Comparison of ENCODE assay signal across 13 cellular contexts in the genomic region with DNA sequence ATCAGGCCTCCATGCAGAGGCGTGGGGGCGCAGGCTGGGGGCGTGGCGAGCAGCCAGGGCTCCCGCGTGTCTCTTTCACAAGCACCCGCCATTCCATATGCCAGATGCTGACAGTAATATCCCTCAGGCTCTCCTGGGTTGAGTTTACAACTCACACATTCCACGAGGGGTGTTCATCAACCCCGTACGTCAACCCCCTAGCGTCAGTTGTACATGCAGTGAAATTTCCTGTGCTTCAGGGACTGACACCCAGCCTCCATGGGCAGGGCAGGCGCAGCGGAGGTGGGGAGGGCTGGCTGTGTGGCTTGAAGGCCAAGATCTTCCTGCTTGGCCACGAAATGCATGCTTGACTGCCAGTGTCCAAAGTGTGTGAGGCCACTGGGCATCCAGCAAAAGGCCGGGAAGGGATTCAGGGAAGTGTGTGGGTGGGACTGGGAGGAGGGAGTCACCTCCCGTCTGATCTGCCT. TPM values are rescaled to one million over a fixed set of nuclear protein-coding genes. Genes with fewer than 3 reads are reported as not detected.
A peak's percentile ranks its signal among the peaks of the same experiment; 100 is the strongest.
DNase-seq lines count a peak whose midpoint lies in the region; ATAC-seq and TF ChIP-seq lines count a peak whose summit lies in the region.
"Had no signal": no experiment of that assay in that cellular context is flagged by ENCODE, and none has a peak within 500 bp of the region (broad histone marks: within the 10 kb centered on the region; RNA-seq: fewer than 3 reads in every experiment).

No MANE protein-coding gene starts in this region.

- H3K9me3 ChIP-seq in gastroesophageal sphincter (no peaks in the 10 kb centered on the region), skeletal muscle tissue (ENCODE audit: control insufficient read depth in 3 of 3, low read length in 3 of 3) (no peaks in the 10 kb centered on the region)
- no peaks in the 10 kb centered on the region for H3K9me3 ChIP-seq in effector memory CD4-positive, alpha-beta T cell (ENCODE audit: control insufficient read depth, low read length)
- H3K9me3 ChIP-seq: esophagus muscularis mucosa, tibial nerve had no signal

- no peak for TF ChIP-seq EP300 in gastroesophageal sphincter (IDR thresholded peaks at IDR 0.05)

- ATAC-seq in gastroesophageal sphincter (peak; percentile 84), HG03442 (IDR thresholded peaks at IDR 0.05; ENCODE audit: unreplicated experiment) (no peak)

- no peak for TF ChIP-seq CTCF in gastroesophageal sphincter (IDR thresholded peaks at IDR 0.05)

- no peak overlapping the region for H3K27ac ChIP-seq in gastroesophageal sphincter
- peak overlapping the region; percentile 77 for H3K27ac ChIP-seq in skeletal muscle tissue (ENCODE audit: low read depth, low read length)
- no peak overlapping the region for H3K27ac ChIP-seq in effector memory CD4-positive, alpha-beta T cell (ENCODE audit: insufficient read depth, low read length, poor library complexity, severe bottlenecking)
- H3K27ac ChIP-seq: esophagus muscularis mucosa had no signal

- H3K4me1 ChIP-seq in gastroesophageal sphincter = no peaks in the 10 kb centered on the region
- H3K4me1 ChIP-seq in skeletal muscle tissue (ENCODE audit: control insufficient read depth in 3 of 3, insufficient read depth in 3 of 3, low read length in 3 of 3) = peaks cover 5 to 7% (median 6%) of the 10 kb centered on the region in 3 donors
- H3K4me1 ChIP-seq in effector memory CD4-positive, alpha-beta T cell (ENCODE audit: control insufficient read depth, insufficient read depth, low read length, poor library complexity, severe bottlenecking) = peaks cover under 1% of the 10 kb centered on the region
- H3K4me1 ChIP-seq: esophagus muscularis mucosa had no signal

- H3K27me3 ChIP-seq in gastroesophageal sphincter (peaks cover 42% of the 10 kb centered on the region), skeletal muscle tissue (ENCODE audit: control insufficient read depth in 3 of 3, insufficient read depth in 3 of 3, low read length in 3 of 3) (peaks cover 0 to 11% (median 11%) of the 10 kb centered on the region in 3 donors), H7 (ENCODE audit: control insufficient read depth, insufficient read depth, low read length) (no peaks in the 10 kb centered on the region)
- no peaks in the 10 kb centered on the region for H3K27me3 ChIP-seq in effector memory CD4-positive, alpha-beta T cell (replicated peaks; ENCODE audit: control insufficient read depth, insufficient read depth, low read length, poor library complexity, severe bottlenecking)
- H3K27me3 ChIP-seq: tibial nerve had no signal

- H3K4me3 ChIP-seq in gastroesophageal sphincter = no peak overlapping the region
- no peak overlapping the region for H3K4me3 ChIP-seq in skeletal muscle tissue (ENCODE audit: low read length in 3 of 3)
- H3K4me3 ChIP-seq in effector memory CD4-positive, alpha-beta T cell (ENCODE audit: insufficient read depth, low read depth, low read length, poor library complexity, severe bottlenecking) = no peak overlapping the region
- H3K4me3 ChIP-seq in H7 (ENCODE audit: insufficient read depth, low read depth, low read length) = no peak overlapping the region
- H3K4me3 ChIP-seq: esophagus muscularis mucosa, tibial nerve had no signal

- peak overlapping the region in 1 of 3 donors; percentile 11 for H3K9ac ChIP-seq in skeletal muscle tissue (ENCODE audit: low read depth in 1 of 3, low read length in 3 of 3)

- DNase-seq in EL (peak; percentile 99), T1000 (lab: John Stamatoyannopoulos, UW) (peak; percentile 74), H7 (no peak)
- DNase-seq in effector memory CD4-positive, alpha-beta T cell = no peak
- no peak for DNase-seq in activated T-cell treated with anti-CD3 and anti-CD28 coated beads, Interleukin-2, amount 50 U/mL, for 1 hour
- DNase-seq: NCI-H510A, SIG-M5 had no signal

- WGBS in gastroesophageal sphincter (ENCODE audit: low coverage in 1 of 2), 2 donors = 50% methylated on average over 3 of the region's 16 CpGs; no CpG with 5 or more reads in 1 of the 2 donors

- no peak for TF ChIP-seq POLR2A in gastroesophageal sphincter (IDR thresholded peaks at IDR 0.05)

- H3K36me3 ChIP-seq in gastroesophageal sphincter (no peaks in the 10 kb centered on the region), skeletal muscle tissue (ENCODE audit: control insufficient read depth in 3 of 3, insufficient read depth in 3 of 3, low read length in 3 of 3) (no peaks in the 10 kb centered on the region), H7 (replicated peaks; ENCODE audit: control insufficient read depth, insufficient read depth, low read length) (no peaks in the 10 kb centered on the region)
- no peaks in the 10 kb centered on the region for H3K36me3 ChIP-seq in effector memory CD4-positive, alpha-beta T cell (ENCODE audit: control insufficient read depth, insufficient read depth, low read length)
- H3K36me3 ChIP-seq: esophagus muscularis mucosa, tibial nerve had no signal

RNA-seq across cellular contexts. Expression of a gene that starts 33.6 kb away (rescaled TPM):
- total RNA-seq in gastroesophageal sphincter (1 to 10 TPM in 1 of 4 donors, under 1 TPM in 3; 0.54 to 4.6 (median 0.66) TPM), skeletal muscle tissue (under 0.01 TPM)
- 0.59 and 0.78 TPM in 2 replicates for total RNA-seq in H7 (2014; rRNA removed; shearing (Covaris generic))
- total RNA-seq: activated T-helper 1 cell treated with anti-CD3 and anti-CD28 coated beads, Interleukin-12 subunit alpha, Interleukin-12 subunit beta, Interleukin-2, Interleukin-4 antibody, amounts not matched to agents 30 ng/mL and 10 ng/mL and 1 ng/mL, durations not matched to agents 14 hours and 24 hours and 36 hours had no signal

Comparison
In these comparisons a context has a peak if more than half of its experiments do, and no peak if none do; other contexts are left out.
1. DNase-seq: peak in EL (single experiment) and T1000 (single experiment); none in effector memory CD4-positive, alpha-beta T cell (0 of 3), activated T-cell treated with anti-CD3 and anti-CD28 coated beads, Interleukin-2, amount 50 U/mL, for 1 hour (single experiment) and H7 (single experiment).